ENCODE assay signal across 9 cellular contexts in genomic region chr9:102456562-102456961, GRCh38.
"Had no signal": no experiment of that assay in that cellular context is flagged by ENCODE, and none has a peak within 500 bp of the region (broad histone marks: within the 10 kb centered on the region; RNA-seq: fewer than 3 reads in every experiment).

No MANE protein-coding gene starts in this region.

- ATAC-seq: GM23338, HCT116, K562 had no signal

- FAIRE-seq: H1, HTR-8/SVneo, K562 had no signal

- DNase-seq: H7, HFFc6, IMR-90, KG1 had no signal
